19 cellular contexts compared by ENCODE assay signal in the genomic region with DNA sequence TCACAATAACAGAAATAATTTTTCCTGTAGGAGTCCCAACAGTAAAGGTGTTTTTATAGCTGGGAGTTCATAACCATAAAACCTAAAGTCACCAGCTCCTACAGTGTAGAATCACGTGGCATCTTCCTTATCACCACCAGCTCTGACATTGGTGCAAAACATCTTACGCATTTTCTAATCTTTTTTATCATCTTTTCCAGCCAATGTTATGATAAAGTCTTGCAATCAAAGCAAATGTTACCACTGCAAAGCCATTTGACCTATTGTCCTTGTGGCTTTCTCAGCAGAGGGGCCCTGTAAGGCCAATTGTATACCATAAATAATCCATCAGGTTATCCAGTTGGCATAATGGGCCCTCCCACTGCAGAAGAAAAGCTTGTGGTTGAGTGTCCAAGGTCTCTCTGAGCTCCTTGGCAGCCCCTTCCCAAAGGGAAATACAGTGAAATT. TPM values are rescaled to one million over a fixed set of nuclear protein-coding genes. Genes with fewer than 3 reads are reported as not detected.
DNase-seq lines count a peak whose midpoint lies in the region; FAIRE-seq and TF ChIP-seq lines count a peak whose summit lies in the region.
"Had no signal": no experiment of that assay in that cellular context is flagged by ENCODE, and none has a peak within 500 bp of the region (broad histone marks: within the 10 kb centered on the region; RNA-seq: fewer than 3 reads in every experiment).

No MANE protein-coding gene starts in this region.

- H3K9me3 ChIP-seq in adrenal gland (replicated peaks in 1 of 3) (no peaks in the 10 kb centered on the region), small intestine (ENCODE audit: control insufficient read depth, low read depth) (no peaks in the 10 kb centered on the region)
- H3K9me3 ChIP-seq in effector memory CD4-positive, alpha-beta T cell (ENCODE audit: control insufficient read depth, low read length), result no peaks in the 10 kb centered on the region

- H3K4me3 ChIP-seq in adrenal gland (no peak overlapping the region), fibroblast of villous mesenchyme (ENCODE audit: low read depth, low read length) (no peak overlapping the region), small intestine (ENCODE audit: low read depth in 1 of 2, low read length in 2 of 2) (no peak overlapping the region)
- H3K4me3 ChIP-seq in effector memory CD4-positive, alpha-beta T cell (ENCODE audit: insufficient read depth, low read depth, low read length, poor library complexity, severe bottlenecking), result no peak overlapping the region
- H3K4me3 ChIP-seq: GM12878, GM23338 had no signal

- no peak for FAIRE-seq in small intestine (lab: Jason Lieb, UNC)
- FAIRE-seq: GM12878, GM18507 had no signal

- H3K4me3 Mint-ChIP-seq in activated CD4-positive, alpha-beta T cell treated with anti-CD3 and anti-CD28 coated beads, Interleukin-2, amount 10 ng/mL, durations not matched to agents 24 days and 14 days, result no peak overlapping the region
- H3K4me3 Mint-ChIP-seq: GM23338 had no signal

- H3K27ac ChIP-seq in adrenal gland (peak overlapping the region; percentile 50 to 79 (median 73)), small intestine (ENCODE audit: low read depth in 1 of 2, low read length in 1 of 2) (no peak overlapping the region)
- no peak overlapping the region for H3K27ac ChIP-seq in effector memory CD4-positive, alpha-beta T cell (ENCODE audit: insufficient read depth, low read length, poor library complexity, severe bottlenecking)
- H3K27ac ChIP-seq: KMS-11 had no signal

- H3K27me3 ChIP-seq in adrenal gland (no peaks in the 10 kb centered on the region), small intestine (ENCODE audit: control insufficient read depth in 2 of 2, insufficient read depth in 2 of 2, low read length in 2 of 2) (no peaks in the 10 kb centered on the region)
- no peaks in the 10 kb centered on the region for H3K27me3 ChIP-seq in effector memory CD4-positive, alpha-beta T cell (replicated peaks; ENCODE audit: control insufficient read depth, insufficient read depth, low read length, poor library complexity, severe bottlenecking)

- H3K27me3 Mint-ChIP-seq in activated CD4-positive, alpha-beta T cell treated with anti-CD3 and anti-CD28 coated beads, Interleukin-2, amount 10 ng/mL, durations not matched to agents 24 days and 14 days, result peaks cover 2% of the 10 kb centered on the region

- no peaks in the 10 kb centered on the region for H3K4me1 Mint-ChIP-seq in activated CD4-positive, alpha-beta T cell treated with anti-CD3 and anti-CD28 coated beads, Interleukin-2, amount 10 ng/mL, durations not matched to agents 24 days and 14 days

- no peaks in the 10 kb centered on the region for H3K9me3 Mint-ChIP-seq in activated CD4-positive, alpha-beta T cell treated with anti-CD3 and anti-CD28 coated beads, Interleukin-2, amount 10 ng/mL, durations not matched to agents 24 days and 14 days
- H3K9me3 Mint-ChIP-seq: GM23338 had no signal

- CTCF ChIA-PET in HEK293T (lab: Yijun Ruan, JAX), result interaction anchor here (1.0 kb wide), 1 partner anchor 66 kb away, joined by 3 read pairs; no protein-coding TSS in a partner anchor

- TF ChIP-seq POLR2A in adrenal gland (IDR thresholded peaks at IDR 0.05), result no peak

- H3K27ac Mint-ChIP-seq in activated CD4-positive, alpha-beta T cell treated with anti-CD3 and anti-CD28 coated beads, Interleukin-2, amount 10 ng/mL, durations not matched to agents 24 days and 14 days, result no peak overlapping the region
- H3K27ac Mint-ChIP-seq: GM23338 had no signal

- POLR2A ChIA-PET in HEK293T (lab: Yijun Ruan, JAX), result interaction anchor here (1.7 kb wide), 1 partner anchor 29 kb away, joined by 6 read pairs; a partner anchor contains a TSS

- H3K4me1 ChIP-seq in adrenal gland (replicated peaks in 1 of 2) (peaks cover 11 to 43% of the 10 kb centered on the region in 2 donors), small intestine (ENCODE audit: control insufficient read depth in 2 of 2, insufficient read depth in 1 of 2, low read depth in 1 of 2, low read length in 1 of 2) (no peaks in the 10 kb centered on the region)
- H3K4me1 ChIP-seq in effector memory CD4-positive, alpha-beta T cell (ENCODE audit: control insufficient read depth, insufficient read depth, low read length, poor library complexity, severe bottlenecking), result no peaks in the 10 kb centered on the region

- H3K36me3 ChIP-seq in adrenal gland (replicated peaks in 1 of 2), result no peaks in the 10 kb centered on the region
- no peaks in the 10 kb centered on the region for H3K36me3 ChIP-seq in small intestine (ENCODE audit: control insufficient read depth in 2 of 2, insufficient read depth in 2 of 2, low read length in 2 of 2)
- H3K36me3 ChIP-seq in effector memory CD4-positive, alpha-beta T cell (ENCODE audit: control insufficient read depth, insufficient read depth, low read length), result no peaks in the 10 kb centered on the region

- no peaks in the 10 kb centered on the region for H3K36me3 Mint-ChIP-seq in activated CD4-positive, alpha-beta T cell treated with anti-CD3 and anti-CD28 coated beads, Interleukin-2, amount 10 ng/mL, durations not matched to agents 24 days and 14 days (ENCODE audit: low read depth)

- TF ChIP-seq CTCF in adrenal gland (IDR thresholded peaks at IDR 0.05) (no peak), fibroblast of villous mesenchyme (IDR thresholded peaks at IDR 0.05; ENCODE audit: insufficient read depth, low read depth, low read length) (no peak)

- DNase-seq in HEK293T (ENCODE audit: extremely low spot score), result no peak
- peak in 3 of 7 donors; percentile 47 to 68 (median 53) for DNase-seq in adrenal gland
- peak; percentile 87 for DNase-seq in fibroblast of villous mesenchyme (ENCODE audit: low read depth)
- peak; percentile 15 for DNase-seq in small intestine
- DNase-seq in activated CD4-positive, alpha-beta T cell treated with anti-CD3 and anti-CD28 coated beads, Interleukin-2, amount 10 ng/mL, durations not matched to agents 24 days and 14 days, result no peak
- no peak for DNase-seq in effector memory CD4-positive, alpha-beta T cell
- DNase-seq in activated effector memory CD4-positive, alpha-beta T cell treated with Interleukin-2 at 50 U/mL for 16 hours, result no peak
- DNase-seq: C1 segment of cervical spinal cord, DMS 273 treated with DMSO at 0.1 percent for 48 hours, GDM1, NCI-H1048, NCI-H1436 treated with DMSO at 0.1 percent for 48 hours, NCI-H2029 treated with DMSO at 0.1 percent for 48 hours, NCI-H2171 treated with DMSO at 0.1 percent for 48 hours, NCI-H774 had no signal

- intact Hi-C loops in adrenal gland (cut with DNase I), result no loop called here
- intact Hi-C loops in activated CD4-positive, alpha-beta T cell treated with anti-CD3 and anti-CD28 coated beads, Interleukin-2, amount 10 ng/mL, durations not matched to agents 24 days and 14 days (cut with micrococcal nuclease), result no loop called here

- 39 to 58% (median 51%) methylated on average over 2 of the region's 2 CpGs for WGBS in adrenal gland, 4 donors
- WGBS in small intestine, 3 donors, result 15 to 58% (median 38%) methylated on average over 2 of the region's 2 CpGs

TF ChIP-seq in HEK293T, 16 proteins besides CTCF, POLR2A, EP300 and RAD21:
- TF ChIP-seq, protein P1, sequence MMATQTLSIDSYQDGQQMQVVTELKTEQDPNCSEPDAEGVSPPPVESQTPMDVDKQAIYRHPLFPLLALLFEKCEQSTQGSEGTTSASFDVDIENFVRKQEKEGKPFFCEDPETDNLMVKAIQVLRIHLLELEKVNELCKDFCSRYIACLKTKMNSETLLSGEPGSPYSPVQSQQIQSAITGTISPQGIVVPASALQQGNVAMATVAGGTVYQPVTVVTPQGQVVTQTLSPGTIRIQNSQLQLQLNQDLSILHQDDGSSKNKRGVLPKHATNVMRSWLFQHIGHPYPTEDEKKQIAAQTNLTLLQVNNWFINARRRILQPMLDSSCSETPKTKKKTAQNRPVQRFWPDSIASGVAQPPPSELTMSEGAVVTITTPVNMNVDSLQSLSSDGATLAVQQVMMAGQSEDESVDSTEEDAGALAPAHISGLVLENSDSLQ (IDR thresholded peaks at IDR 0.05), result peak; percentile 12; the same call in 1 of the 2 replicates
- TF ChIP-seq SUZ12 (IDR thresholded peaks at IDR 0.05), result no peak

RNA-seq across cellular contexts. Expression of a gene that starts 29.5 kb away (rescaled TPM):
- total RNA-seq in adrenal gland (100 to 1,000 TPM; 107 to 381 (median 155) TPM), fibroblast of villous mesenchyme (33.8 and 38.4 TPM in 2 replicates)
- polyA plus RNA-seq in adrenal gland (10 to 100 TPM; 34.4 to 60.2 (median 42.9) TPM), small intestine (10 to 100 TPM in 1 of 3 donors, 1 to 10 TPM in 2; 7.8 to 17.8 (median 8.1) TPM)
- total RNA-seq in activated CD4-positive, alpha-beta T cell treated with anti-CD3 and anti-CD28 coated beads, Interleukin-2, amount 10 ng/mL, durations not matched to agents 24 days and 14 days, result 7.6 and 8.8 TPM in 2 replicates

Comparison
In these comparisons a context has a peak if more than half of its experiments do, and no peak if none do; other contexts are left out.
1. DNase-seq: peak in fibroblast of villous mesenchyme (single experiment) and small intestine (single experiment); none in HEK293T (single experiment), activated CD4-positive, alpha-beta T cell treated with anti-CD3 and anti-CD28 coated beads, Interleukin-2, amount 10 ng/mL, durations not matched to agents 24 days and 14 days (single experiment), effector memory CD4-positive, alpha-beta T cell (0 of 3) and activated effector memory CD4-positive, alpha-beta T cell treated with Interleukin-2 at 50 U/mL for 16 hours (single experiment).
2. H3K27ac ChIP-seq: peak in adrenal gland (5 of 5); none in small intestine (0 of 2) and effector memory CD4-positive, alpha-beta T cell (single experiment).